ENCODE assay signal across 16 cellular contexts in the genomic region with DNA sequence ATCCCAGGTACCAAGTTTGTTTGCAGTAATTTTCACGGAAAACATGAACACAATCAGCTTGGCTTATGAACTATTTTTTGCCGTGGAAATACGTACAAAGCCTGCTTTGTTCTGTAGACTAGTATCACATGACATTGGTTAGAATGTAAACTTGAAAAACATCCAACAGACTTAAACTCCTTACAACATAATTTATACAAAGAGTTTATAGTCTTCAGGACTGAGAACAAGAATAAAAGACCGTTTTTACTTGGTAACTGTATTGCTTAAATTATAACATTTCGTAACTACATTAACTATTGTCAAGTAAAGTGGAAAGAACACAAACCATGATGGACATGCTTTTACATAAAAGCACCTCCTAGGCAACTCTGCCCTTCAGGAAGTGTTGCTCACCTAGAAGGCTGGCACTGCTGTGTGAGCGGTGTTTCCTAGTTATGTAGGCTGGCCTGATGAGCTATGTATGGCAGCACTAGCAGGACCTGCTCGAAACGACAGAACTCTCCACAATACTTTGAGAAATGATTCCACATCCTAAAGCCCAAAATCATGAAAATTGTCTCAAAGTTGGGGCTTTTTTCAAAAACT. TPM values are rescaled to one million over a fixed set of nuclear protein-coding genes. Genes with fewer than 3 reads are reported as not detected.
A peak's percentile ranks its signal among the peaks of the same experiment; 100 is the strongest.
DNase-seq lines count a peak whose midpoint lies in the region; ATAC-seq and TF ChIP-seq lines count a peak whose summit lies in the region.
"Had no signal": no experiment of that assay in that cellular context is flagged by ENCODE, and none has a peak within 500 bp of the region (broad histone marks: within the 10 kb centered on the region; RNA-seq: fewer than 3 reads in every experiment).

No MANE protein-coding gene starts in this region.

- H2AFZ ChIP-seq in HCT116 (ENCODE audit: low read depth, low read length, poor library complexity, severe bottlenecking), result peak overlapping the region; percentile 66

- no peaks in the 10 kb centered on the region for H3K79me2 ChIP-seq in HCT116 (ENCODE audit: insufficient read depth, low read length)

- H3K36me3 ChIP-seq in HCT116 (ENCODE audit: control insufficient read depth in 1 of 2, insufficient read depth in 2 of 2, low read length in 2 of 2), result no peaks in the 10 kb centered on the region
- H3K36me3 ChIP-seq: esophagus squamous epithelium, left ventricle myocardium inferior, Peyer's patch, thoracic aorta had no signal

- peaks cover 3 to 8% of the 10 kb centered on the region in 2 experiments; a peak in 2 of 4 replicates for H3K4me1 ChIP-seq in HCT116 (ENCODE audit: control insufficient read depth in 1 of 2, insufficient read depth in 2 of 2, low read length in 2 of 2)

- H3K36me3 Mint-ChIP-seq in MCF 10A (ENCODE audit: insufficient read depth, unreplicated experiment) (no peaks in the 10 kb centered on the region), osteocyte (ENCODE audit: unreplicated experiment) (no peaks in the 10 kb centered on the region)
- H3K36me3 Mint-ChIP-seq: activated naive CD4-positive, alpha-beta T cell treated with anti-CD3 and anti-CD28 coated beads, Interleukin-2, amount 50 U/mL, for 72 hours had no signal

- TF ChIP-seq POLR2A in HCT116 (IDR thresholded peaks at IDR 0.05; ENCODE audit: borderline replicate concordance, extremely low read depth, insufficient read depth, insufficient read length), result no peak

- no peak overlapping the region for H3K4me3 ChIP-seq in HCT116 (replicated peaks in 1 of 2; ENCODE audit: low read depth in 1 of 2, low read length in 2 of 2)
- H3K4me3 ChIP-seq: esophagus squamous epithelium, left ventricle myocardium inferior, Peyer's patch, thoracic aorta had no signal

- no peak overlapping the region for H3K4me2 ChIP-seq in HCT116 (ENCODE audit: low read length)

- TF ChIP-seq RAD21 in HCT116 (IDR thresholded peaks at IDR 0.05; ENCODE audit: low read depth), result no peak

- DNase-seq in HCT116 (ENCODE audit: low read depth, low spot score) (no peak), MCF 10A (ENCODE audit: unreplicated experiment) (peak; percentile 20), globus pallidus (ENCODE audit: low spot score) (peak; percentile 19), sciatic nerve (ENCODE audit: low spot score) (no peak), HuH-7 (ENCODE audit: low spot score) (no peak), NCI-H1105 treated with DMSO at 0.1 percent for 48 hours (lab: John Stamatoyannopoulos, UW) (no peak), osteocyte (ENCODE audit: extremely low spot score, unreplicated experiment) (no peak)
- DNase-seq: esophagus squamous epithelium had no signal

- peaks cover 6% of the 10 kb centered on the region for H3K4me1 Mint-ChIP-seq in MCF 10A (ENCODE audit: insufficient read depth, unreplicated experiment)
- peaks cover 14% of the 10 kb centered on the region for H3K4me1 Mint-ChIP-seq in osteocyte (ENCODE audit: unreplicated experiment)

- RAD21 ChIA-PET in HCT116 (lab: Charles Lee; ENCODE audit: low non-redundant PET in 1 of 2, low total read pairs in 2 of 2, uncharacterized antibody in 2 of 2, unreplicated experiment in 2 of 2), result interaction anchor here in 1 of 2 experiments (1.2 kb wide), 1 partner anchor 379 kb away, joined by 3 read pairs; no protein-coding TSS in a partner anchor

- H3K27me3 Mint-ChIP-seq in MCF 10A (ENCODE audit: insufficient read depth, unreplicated experiment) (no peaks in the 10 kb centered on the region), osteocyte (ENCODE audit: unreplicated experiment) (peaks cover 18% of the 10 kb centered on the region)

- H3K27ac Mint-ChIP-seq in MCF 10A (ENCODE audit: low read depth, unreplicated experiment) (no peak overlapping the region), osteocyte (ENCODE audit: unreplicated experiment) (no peak overlapping the region)
- H3K27ac Mint-ChIP-seq: activated CD4-positive, alpha-beta T cell treated with anti-CD3 and anti-CD28 coated beads, Interleukin-2, amount 10 ng/mL, durations not matched to agents 24 days and 14 days; B cell; dendritic cell treated with granulocyte-macrophage colony-stimulating factor and Interleukin-4, amounts not matched to agents 40 ng/mL and 50 ng/mL, for 4 days had no signal

- no peaks in the 10 kb centered on the region for H4K20me1 ChIP-seq in HCT116 (ENCODE audit: insufficient read depth)

- CTCF ChIA-PET in HCT116 (lab: Charles Lee) (interaction anchor here (0.7 to 2.0 kb wide), 19 partner anchors 10 to 423 kb away, joined by 3 to 18 read pairs (median 4); no protein-coding TSS in a partner anchor), MCF 10A (lab: Yijun Ruan, JAX) (interaction anchor here (0.5 to 24.6 kb wide), 24 partner anchors 11 to 1511 kb away, joined by 3 to 454 read pairs (median 5); no protein-coding TSS in a partner anchor)

- no peak overlapping the region for H3K27ac ChIP-seq in HCT116 (ENCODE audit: low read depth, low read length)
- H3K27ac ChIP-seq: esophagus squamous epithelium, left ventricle myocardium inferior, Peyer's patch, thoracic aorta had no signal

- POLR2A ChIA-PET in HCT116 (lab: Charles Lee) (interaction anchor here (1.4 kb wide), 1 partner anchor 42 kb away, joined by 3 read pairs; a partner anchor contains a TSS), MCF 10A (lab: Yijun Ruan, JAX) (interaction anchor here (1.2 kb wide), 1 partner anchor 245 kb away, joined by 3 read pairs; no protein-coding TSS in a partner anchor)

- no peaks in the 10 kb centered on the region for H3K9me3 Mint-ChIP-seq in MCF 10A (ENCODE audit: unreplicated experiment)
- H3K9me3 Mint-ChIP-seq in osteocyte (ENCODE audit: unreplicated experiment), result no peaks in the 10 kb centered on the region
- H3K9me3 Mint-ChIP-seq: activated CD4-positive, alpha-beta T cell treated with anti-CD3 and anti-CD28 coated beads, Interleukin-2, amount 10 ng/mL, durations not matched to agents 24 days and 14 days; activated naive CD4-positive, alpha-beta T cell treated with anti-CD3 and anti-CD28 coated beads, Interleukin-2, amount 50 U/mL, for 72 hours; dendritic cell treated with granulocyte-macrophage colony-stimulating factor and Interleukin-4, amounts not matched to agents 40 ng/mL and 50 ng/mL, for 4 days had no signal

- intact Hi-C loops in HCT116 (cut with micrococcal nuclease), result no loop called here
- intact Hi-C loops in MCF 10A (cut with micrococcal nuclease), result no loop called here
- intact Hi-C loops in sciatic nerve (cut with DNase I), result no loop called here

- H3K9me2 ChIP-seq in HCT116 (ENCODE audit: insufficient read depth), result no peaks in the 10 kb centered on the region

- no peak for ATAC-seq in HCT116
- peak; percentile 65 for ATAC-seq in sciatic nerve
- ATAC-seq in GM19023 (IDR thresholded peaks at IDR 0.05; ENCODE audit: unreplicated experiment), result no peak

- no peak for TF ChIP-seq CTCF in HCT116 (IDR thresholded peaks at IDR 0.05 in 2 of 3, conservative IDR thresholded peaks at IDR 0.05 in 1 of 3; ENCODE audit: borderline replicate concordance in 1 of 3, insufficient read depth in 1 of 3, low read depth in 2 of 3, low read length in 2 of 3)
- TF ChIP-seq CTCF in MCF 10A (IDR thresholded peaks at IDR 0.05; ENCODE audit: unreplicated experiment), result no peak
- TF ChIP-seq CTCF in osteocyte (IDR thresholded peaks at IDR 0.05), result no peak

- H3K9ac ChIP-seq in HCT116 (ENCODE audit: low read length), result no peak overlapping the region

- peaks cover 9% of the 10 kb centered on the region; the same call in 1 of the 2 replicates for H3K27me3 ChIP-seq in HCT116 (ENCODE audit: insufficient read depth, low read length)
- H3K27me3 ChIP-seq: Peyer's patch had no signal

- BruUV-seq in HCT116 (replicated peaks; lab: Mats Ljungman, UMichigan) (no TSS peak), MCF 10A (replicated peaks; lab: Mats Ljungman, UMichigan) (no TSS peak)

- H3K9me3 ChIP-seq in HCT116 (ENCODE audit: control insufficient read depth in 1 of 2, insufficient read depth in 1 of 2, low read depth in 1 of 2, low read length in 2 of 2), result no peaks in the 10 kb centered on the region
- H3K9me3 ChIP-seq: esophagus squamous epithelium, left ventricle myocardium inferior, Peyer's patch, thoracic aorta had no signal

- H3K4me3 Mint-ChIP-seq in MCF 10A (ENCODE audit: unreplicated experiment), result no peak overlapping the region
- no peak overlapping the region for H3K4me3 Mint-ChIP-seq in osteocyte (ENCODE audit: unreplicated experiment)
- H3K4me3 Mint-ChIP-seq: activated CD4-positive, alpha-beta T cell treated with anti-CD3 and anti-CD28 coated beads, Interleukin-2, amount 10 ng/mL, durations not matched to agents 24 days and 14 days; B cell; dendritic cell treated with granulocyte-macrophage colony-stimulating factor and Interleukin-4, amounts not matched to agents 40 ng/mL and 50 ng/mL, for 4 days had no signal

TF ChIP-seq in HCT116, 20 proteins besides CTCF, POLR2A, EP300 and RAD21 (continues in another document):
- TF ChIP-seq SP1 (IDR thresholded peaks at IDR 0.05; ENCODE audit: low read depth) (no peak), ELF1 (IDR thresholded peaks at IDR 0.05; ENCODE audit: borderline replicate concordance, low read depth) (no peak), CBX3 (IDR thresholded peaks at IDR 0.05; ENCODE audit: low read depth) (no peak), FOSL1 (IDR thresholded peaks at IDR 0.05; ENCODE audit: low read depth) (no peak)
- TF ChIP-seq, protein P1, sequence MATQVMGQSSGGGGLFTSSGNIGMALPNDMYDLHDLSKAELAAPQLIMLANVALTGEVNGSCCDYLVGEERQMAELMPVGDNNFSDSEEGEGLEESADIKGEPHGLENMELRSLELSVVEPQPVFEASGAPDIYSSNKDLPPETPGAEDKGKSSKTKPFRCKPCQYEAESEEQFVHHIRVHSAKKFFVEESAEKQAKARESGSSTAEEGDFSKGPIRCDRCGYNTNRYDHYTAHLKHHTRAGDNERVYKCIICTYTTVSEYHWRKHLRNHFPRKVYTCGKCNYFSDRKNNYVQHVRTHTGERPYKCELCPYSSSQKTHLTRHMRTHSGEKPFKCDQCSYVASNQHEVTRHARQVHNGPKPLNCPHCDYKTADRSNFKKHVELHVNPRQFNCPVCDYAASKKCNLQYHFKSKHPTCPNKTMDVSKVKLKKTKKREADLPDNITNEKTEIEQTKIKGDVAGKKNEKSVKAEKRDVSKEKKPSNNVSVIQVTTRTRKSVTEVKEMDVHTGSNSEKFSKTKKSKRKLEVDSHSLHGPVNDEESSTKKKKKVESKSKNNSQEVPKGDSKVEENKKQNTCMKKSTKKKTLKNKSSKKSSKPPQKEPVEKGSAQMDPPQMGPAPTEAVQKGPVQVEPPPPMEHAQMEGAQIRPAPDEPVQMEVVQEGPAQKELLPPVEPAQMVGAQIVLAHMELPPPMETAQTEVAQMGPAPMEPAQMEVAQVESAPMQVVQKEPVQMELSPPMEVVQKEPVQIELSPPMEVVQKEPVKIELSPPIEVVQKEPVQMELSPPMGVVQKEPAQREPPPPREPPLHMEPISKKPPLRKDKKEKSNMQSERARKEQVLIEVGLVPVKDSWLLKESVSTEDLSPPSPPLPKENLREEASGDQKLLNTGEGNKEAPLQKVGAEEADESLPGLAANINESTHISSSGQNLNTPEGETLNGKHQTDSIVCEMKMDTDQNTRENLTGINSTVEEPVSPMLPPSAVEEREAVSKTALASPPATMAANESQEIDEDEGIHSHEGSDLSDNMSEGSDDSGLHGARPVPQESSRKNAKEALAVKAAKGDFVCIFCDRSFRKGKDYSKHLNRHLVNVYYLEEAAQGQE (IDR thresholded peaks at IDR 0.05; ENCODE audit: low read depth), result no peak

RNA-seq across cellular contexts. Expression of a gene that starts 41.9 kb away (rescaled TPM):
- total RNA-seq in HCT116 (2021; ENCODE audit: unreplicated experiment) (223 TPM), MCF 10A (2022) (240 and 246 TPM in 2 replicates), sciatic nerve (264 TPM), osteocyte (533 and 537 TPM in 2 replicates)
- polyA plus RNA-seq in HCT116 (2012), result 207 and 243 TPM in 2 replicates

Comparison
In these comparisons a context has a peak if more than half of its experiments do, and no peak if none do; other contexts are left out.
1. DNase-seq: peak in MCF 10A (single experiment) and globus pallidus (single experiment); none in HCT116 (single experiment), sciatic nerve (single experiment), HuH-7 (single experiment), NCI-H1105 treated with DMSO at 0.1 percent for 48 hours (single experiment) and osteocyte (single experiment).